In the genomic region with DNA sequence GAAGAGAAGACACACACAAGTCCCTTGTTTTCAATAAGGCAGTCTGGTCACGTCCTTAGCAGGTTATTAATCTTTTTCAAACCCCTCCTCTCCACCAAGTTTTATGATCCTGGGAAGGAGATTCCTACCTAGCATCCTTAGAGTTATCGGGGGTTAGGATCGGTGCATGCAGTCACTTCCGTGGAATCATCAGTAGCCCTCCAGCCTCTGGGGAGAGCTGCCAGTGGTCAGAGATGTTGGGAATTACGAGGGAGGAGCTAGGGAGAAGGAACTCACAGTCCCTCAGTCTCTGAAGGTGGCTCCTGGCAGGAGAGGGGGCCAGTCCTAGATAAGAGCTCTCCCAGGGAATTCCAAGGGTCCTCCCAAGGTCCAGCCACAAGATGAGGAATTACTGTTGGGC, we compare ENCODE assay signal across 16 cellular contexts. TPM values are rescaled to one million over a fixed set of nuclear protein-coding genes. Genes with fewer than 3 reads are reported as not detected.
DNase-seq lines count a peak whose midpoint lies in the region; ATAC-seq and TF ChIP-seq lines count a peak whose summit lies in the region.
"Had no signal": no experiment of that assay in that cellular context is flagged by ENCODE, and none has a peak within 500 bp of the region (broad histone marks: within the 10 kb centered on the region; RNA-seq: fewer than 3 reads in every experiment).

No MANE protein-coding gene starts in this region.

- H3K79me1 ChIP-seq in mesenchymal stem cell (replicated peaks; ENCODE audit: low read length, poor library complexity, severe bottlenecking): no peaks in the 10 kb centered on the region

- no peak for ATAC-seq in CD8-positive, alpha-beta T cell
- ATAC-seq in activated T-helper 17 cell treated with anti-CD3 and anti-CD28 coated beads, Interleukin-2, amount 50 U/mL, for 72 hours (replicated peaks): no peak
- no peak for ATAC-seq in left colon
- ATAC-seq: HepG2 had no signal

- CTCF ChIA-PET in CD8-positive, alpha-beta T cell (lab: Charles Lee): interaction anchor here (3.3 kb wide), 1 partner anchor 49 kb away, joined by 18 read pairs; no protein-coding TSS in a partner anchor

- no peak overlapping the region for H3K4me2 ChIP-seq in mesenchymal stem cell (ENCODE audit: low read length, poor library complexity, severe bottlenecking)

- H3K18ac ChIP-seq in mesenchymal stem cell (ENCODE audit: low read depth in 1 of 2, low read length in 2 of 2): peak overlapping the region in 1 of 2 experiments; percentile 55

- H3K27ac Mint-ChIP-seq in CD8-positive, alpha-beta T cell: peak overlapping the region; percentile 13
- H3K27ac Mint-ChIP-seq in activated T-helper 17 cell treated with anti-CD3 and anti-CD28 coated beads, Interleukin-2, amount 50 U/mL, for 72 hours: peak overlapping the region; percentile 73

- H2AFZ ChIP-seq in mesenchymal stem cell (ENCODE audit: low read depth, low read length): no peak overlapping the region

- H3K14ac ChIP-seq in mesenchymal stem cell (ENCODE audit: low read length in 2 of 2): no peak overlapping the region

- intact Hi-C loops in CD8-positive, alpha-beta T cell (cut with DNase I, micrococcal nuclease): no loop called here
- intact Hi-C loops in left colon (cut with DNase I, micrococcal nuclease): no loop called here

- peaks cover 42% of the 10 kb centered on the region for H3K4me1 Mint-ChIP-seq in CD8-positive, alpha-beta T cell (ENCODE audit: low read depth)
- peaks cover 45% of the 10 kb centered on the region for H3K4me1 Mint-ChIP-seq in activated T-helper 17 cell treated with anti-CD3 and anti-CD28 coated beads, Interleukin-2, amount 50 U/mL, for 72 hours

- H2AK5ac ChIP-seq in mesenchymal stem cell (ENCODE audit: low read length, severe bottlenecking): peak overlapping the region; percentile 62

- no peak overlapping the region for H2BK5ac ChIP-seq in mesenchymal stem cell (ENCODE audit: low read depth, low read length, poor library complexity, severe bottlenecking)

- DNase-seq in CD8-positive, alpha-beta T cell: no peak
- peak; percentile 64 for DNase-seq in EH (ENCODE audit: low read depth)
- no peak for DNase-seq in mesenchymal stem cell
- no peak for DNase-seq in left colon
- DNase-seq in NCI-H2171 (lab: John Stamatoyannopoulos, UW): no peak
- DNase-seq in stimulated activated CD4-positive, alpha-beta T cell treated with anti-CD3 and anti-CD28 coated beads, Interleukin-4, amount 100 ng/mL, for 4 hours: no peak
- DNase-seq: BE2C; DMS153; H7; NCI-H1417; NCI-H2081; NCI-H345; NCI-H69; NK-92 treated with Interleukin-12 subunit alpha and Interleukin-12 subunit beta, amount 100 ng/mL, for 24 hours had no signal

- H3K4me1 ChIP-seq in CD8-positive, alpha-beta T cell (ENCODE audit: insufficient read depth, low read length): peaks cover 31% of the 10 kb centered on the region
- H3K4me1 ChIP-seq in mesenchymal stem cell (ENCODE audit: control insufficient read depth, insufficient read depth, low read depth, low read length): peaks cover 27% of the 10 kb centered on the region
- H3K4me1 ChIP-seq: BE2C had no signal

- no peak overlapping the region for H3K27ac ChIP-seq in CD8-positive, alpha-beta T cell (ENCODE audit: low read depth, low read length)
- no peak overlapping the region for H3K27ac ChIP-seq in mesenchymal stem cell (ENCODE audit: low read length, poor library complexity, severe bottlenecking)

- WGBS in mesenchymal stem cell: 58% methylated on average over 5 of the region's 5 CpGs

- no peak overlapping the region for H3K4me3 Mint-ChIP-seq in CD8-positive, alpha-beta T cell
- no peak overlapping the region for H3K4me3 Mint-ChIP-seq in activated T-helper 17 cell treated with anti-CD3 and anti-CD28 coated beads, Interleukin-2, amount 50 U/mL, for 72 hours

- no peak overlapping the region for H2BK12ac ChIP-seq in mesenchymal stem cell (ENCODE audit: low read length in 2 of 2)

- H3K36me3 Mint-ChIP-seq in CD8-positive, alpha-beta T cell: peaks cover 38% of the 10 kb centered on the region
- peaks cover 62% of the 10 kb centered on the region for H3K36me3 Mint-ChIP-seq in activated T-helper 17 cell treated with anti-CD3 and anti-CD28 coated beads, Interleukin-2, amount 50 U/mL, for 72 hours (ENCODE audit: low read depth)

- no peak overlapping the region for H3K4me3 ChIP-seq in CD8-positive, alpha-beta T cell (ENCODE audit: low read depth, low read length)
- H3K4me3 ChIP-seq in mesenchymal stem cell (ENCODE audit: insufficient read depth in 1 of 2, low read depth in 1 of 2, low read length in 2 of 2): no peak overlapping the region

- H2BK120ac ChIP-seq in mesenchymal stem cell (ENCODE audit: low read depth, low read length): no peak overlapping the region

- H3K9me3 Mint-ChIP-seq in CD8-positive, alpha-beta T cell: no peaks in the 10 kb centered on the region
- H3K9me3 Mint-ChIP-seq in activated T-helper 17 cell treated with anti-CD3 and anti-CD28 coated beads, Interleukin-2, amount 50 U/mL, for 72 hours: no peaks in the 10 kb centered on the region

- no peak overlapping the region for H4K91ac ChIP-seq in mesenchymal stem cell (ENCODE audit: low read length)

- POLR2A ChIA-PET in CD8-positive, alpha-beta T cell (lab: Charles Lee): interaction anchor here (1.0 kb wide), 1 partner anchor 36 kb away, joined by 3 read pairs; no protein-coding TSS in a partner anchor

- H3K4ac ChIP-seq in mesenchymal stem cell (ENCODE audit: low read depth in 1 of 2, low read length in 2 of 2): no peak overlapping the region

- no peaks in the 10 kb centered on the region for H3K36me3 ChIP-seq in CD8-positive, alpha-beta T cell (ENCODE audit: insufficient read depth, low read length)
- H3K36me3 ChIP-seq in mesenchymal stem cell (ENCODE audit: control insufficient read depth in 1 of 2, insufficient read depth in 2 of 2, low read depth in 1 of 2, low read length in 2 of 2): no peaks in the 10 kb centered on the region
- H3K36me3 ChIP-seq: BE2C had no signal

- no peaks in the 10 kb centered on the region for H3K27me3 Mint-ChIP-seq in CD8-positive, alpha-beta T cell (ENCODE audit: low read depth)
- no peaks in the 10 kb centered on the region for H3K27me3 Mint-ChIP-seq in activated T-helper 17 cell treated with anti-CD3 and anti-CD28 coated beads, Interleukin-2, amount 50 U/mL, for 72 hours

- H4K8ac ChIP-seq in mesenchymal stem cell (ENCODE audit: low read length): no peak overlapping the region

- H3K9ac ChIP-seq in mesenchymal stem cell (ENCODE audit: low read length): no peak overlapping the region

- no peaks in the 10 kb centered on the region for H3K27me3 ChIP-seq in CD8-positive, alpha-beta T cell (ENCODE audit: insufficient read depth, low read length)
- no peaks in the 10 kb centered on the region for H3K27me3 ChIP-seq in mesenchymal stem cell (ENCODE audit: control insufficient read depth in 1 of 2, insufficient read depth in 1 of 2, low read length in 2 of 2)

- no peaks in the 10 kb centered on the region for H3K9me3 ChIP-seq in CD8-positive, alpha-beta T cell (ENCODE audit: low read length)
- no peaks in the 10 kb centered on the region for H3K9me3 ChIP-seq in mesenchymal stem cell (ENCODE audit: control insufficient read depth, low read length)
- H3K9me3 ChIP-seq: BE2C had no signal

- no peak for TF ChIP-seq CTCF in CD8-positive, alpha-beta T cell (IDR thresholded peaks at IDR 0.05)

- no peak overlapping the region for H2BK15ac ChIP-seq in mesenchymal stem cell (ENCODE audit: low read depth, poor library complexity, severe bottlenecking)

- no peak overlapping the region for H3K23ac ChIP-seq in mesenchymal stem cell (ENCODE audit: low read length in 2 of 2)

RNA-seq across cellular contexts. Expression of gene ATP5PO, which starts 57.7 kb away (rescaled TPM):
- total RNA-seq in CD8-positive, alpha-beta T cell: 100 to 1,000 TPM; 129 to 143 TPM
- 100 to 1,000 TPM; 203 to 227 TPM for total RNA-seq in activated T-helper 17 cell treated with anti-CD3 and anti-CD28 coated beads, Interleukin-2, amount 50 U/mL, for 72 hours
- polyA plus RNA-seq in mesenchymal stem cell (2013, experiment 1 of 2): 332 TPM
- polyA plus RNA-seq in mesenchymal stem cell (2013, experiment 2 of 2): 334 TPM
- total RNA-seq in left colon: 100 to 1,000 TPM; 262 to 348 TPM
